In the genomic region with DNA sequence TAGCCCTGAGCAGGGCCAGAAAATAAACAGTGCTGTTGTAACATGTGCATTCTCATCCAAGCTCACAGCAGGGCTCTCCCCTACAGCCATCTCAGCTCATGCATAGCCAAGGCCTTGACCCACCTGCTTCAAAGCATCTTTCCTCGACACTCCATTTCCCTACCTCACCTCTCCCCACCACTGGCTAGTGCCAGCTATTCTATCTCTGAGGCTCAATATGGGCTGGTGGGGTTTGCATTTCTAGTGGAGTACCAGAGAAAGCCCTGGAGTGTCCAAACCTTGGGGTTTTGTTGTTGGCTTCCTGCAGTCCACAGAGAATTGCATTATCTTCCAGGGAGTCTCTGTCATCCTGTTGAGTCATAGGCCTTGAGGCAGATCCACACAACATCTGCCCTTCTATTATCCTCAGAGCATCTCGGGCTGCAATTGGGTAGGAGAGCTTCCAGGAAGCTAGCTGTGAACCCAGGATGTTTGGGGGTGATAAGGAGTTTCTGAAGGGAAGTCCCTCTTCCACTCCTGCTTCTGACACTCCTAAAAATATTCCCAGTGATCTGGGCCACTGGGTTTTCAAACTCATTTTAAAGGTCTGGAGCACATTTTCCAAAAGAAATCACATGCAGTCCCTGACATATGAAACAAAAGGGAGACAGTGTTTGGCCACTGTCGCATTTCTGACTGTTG, we compare ENCODE assay signal across 1 cellular context.
A peak's percentile ranks its signal among the peaks of the same experiment; 100 is the strongest.
TF ChIP-seq lines count a peak whose summit lies in the region.

No MANE protein-coding gene starts in this region.

TF ChIP-seq in K562, 482 proteins besides CTCF, POLR2A, EP300 and RAD21 (continued from another document and continues in another):
- TF ChIP-seq, protein P1, sequence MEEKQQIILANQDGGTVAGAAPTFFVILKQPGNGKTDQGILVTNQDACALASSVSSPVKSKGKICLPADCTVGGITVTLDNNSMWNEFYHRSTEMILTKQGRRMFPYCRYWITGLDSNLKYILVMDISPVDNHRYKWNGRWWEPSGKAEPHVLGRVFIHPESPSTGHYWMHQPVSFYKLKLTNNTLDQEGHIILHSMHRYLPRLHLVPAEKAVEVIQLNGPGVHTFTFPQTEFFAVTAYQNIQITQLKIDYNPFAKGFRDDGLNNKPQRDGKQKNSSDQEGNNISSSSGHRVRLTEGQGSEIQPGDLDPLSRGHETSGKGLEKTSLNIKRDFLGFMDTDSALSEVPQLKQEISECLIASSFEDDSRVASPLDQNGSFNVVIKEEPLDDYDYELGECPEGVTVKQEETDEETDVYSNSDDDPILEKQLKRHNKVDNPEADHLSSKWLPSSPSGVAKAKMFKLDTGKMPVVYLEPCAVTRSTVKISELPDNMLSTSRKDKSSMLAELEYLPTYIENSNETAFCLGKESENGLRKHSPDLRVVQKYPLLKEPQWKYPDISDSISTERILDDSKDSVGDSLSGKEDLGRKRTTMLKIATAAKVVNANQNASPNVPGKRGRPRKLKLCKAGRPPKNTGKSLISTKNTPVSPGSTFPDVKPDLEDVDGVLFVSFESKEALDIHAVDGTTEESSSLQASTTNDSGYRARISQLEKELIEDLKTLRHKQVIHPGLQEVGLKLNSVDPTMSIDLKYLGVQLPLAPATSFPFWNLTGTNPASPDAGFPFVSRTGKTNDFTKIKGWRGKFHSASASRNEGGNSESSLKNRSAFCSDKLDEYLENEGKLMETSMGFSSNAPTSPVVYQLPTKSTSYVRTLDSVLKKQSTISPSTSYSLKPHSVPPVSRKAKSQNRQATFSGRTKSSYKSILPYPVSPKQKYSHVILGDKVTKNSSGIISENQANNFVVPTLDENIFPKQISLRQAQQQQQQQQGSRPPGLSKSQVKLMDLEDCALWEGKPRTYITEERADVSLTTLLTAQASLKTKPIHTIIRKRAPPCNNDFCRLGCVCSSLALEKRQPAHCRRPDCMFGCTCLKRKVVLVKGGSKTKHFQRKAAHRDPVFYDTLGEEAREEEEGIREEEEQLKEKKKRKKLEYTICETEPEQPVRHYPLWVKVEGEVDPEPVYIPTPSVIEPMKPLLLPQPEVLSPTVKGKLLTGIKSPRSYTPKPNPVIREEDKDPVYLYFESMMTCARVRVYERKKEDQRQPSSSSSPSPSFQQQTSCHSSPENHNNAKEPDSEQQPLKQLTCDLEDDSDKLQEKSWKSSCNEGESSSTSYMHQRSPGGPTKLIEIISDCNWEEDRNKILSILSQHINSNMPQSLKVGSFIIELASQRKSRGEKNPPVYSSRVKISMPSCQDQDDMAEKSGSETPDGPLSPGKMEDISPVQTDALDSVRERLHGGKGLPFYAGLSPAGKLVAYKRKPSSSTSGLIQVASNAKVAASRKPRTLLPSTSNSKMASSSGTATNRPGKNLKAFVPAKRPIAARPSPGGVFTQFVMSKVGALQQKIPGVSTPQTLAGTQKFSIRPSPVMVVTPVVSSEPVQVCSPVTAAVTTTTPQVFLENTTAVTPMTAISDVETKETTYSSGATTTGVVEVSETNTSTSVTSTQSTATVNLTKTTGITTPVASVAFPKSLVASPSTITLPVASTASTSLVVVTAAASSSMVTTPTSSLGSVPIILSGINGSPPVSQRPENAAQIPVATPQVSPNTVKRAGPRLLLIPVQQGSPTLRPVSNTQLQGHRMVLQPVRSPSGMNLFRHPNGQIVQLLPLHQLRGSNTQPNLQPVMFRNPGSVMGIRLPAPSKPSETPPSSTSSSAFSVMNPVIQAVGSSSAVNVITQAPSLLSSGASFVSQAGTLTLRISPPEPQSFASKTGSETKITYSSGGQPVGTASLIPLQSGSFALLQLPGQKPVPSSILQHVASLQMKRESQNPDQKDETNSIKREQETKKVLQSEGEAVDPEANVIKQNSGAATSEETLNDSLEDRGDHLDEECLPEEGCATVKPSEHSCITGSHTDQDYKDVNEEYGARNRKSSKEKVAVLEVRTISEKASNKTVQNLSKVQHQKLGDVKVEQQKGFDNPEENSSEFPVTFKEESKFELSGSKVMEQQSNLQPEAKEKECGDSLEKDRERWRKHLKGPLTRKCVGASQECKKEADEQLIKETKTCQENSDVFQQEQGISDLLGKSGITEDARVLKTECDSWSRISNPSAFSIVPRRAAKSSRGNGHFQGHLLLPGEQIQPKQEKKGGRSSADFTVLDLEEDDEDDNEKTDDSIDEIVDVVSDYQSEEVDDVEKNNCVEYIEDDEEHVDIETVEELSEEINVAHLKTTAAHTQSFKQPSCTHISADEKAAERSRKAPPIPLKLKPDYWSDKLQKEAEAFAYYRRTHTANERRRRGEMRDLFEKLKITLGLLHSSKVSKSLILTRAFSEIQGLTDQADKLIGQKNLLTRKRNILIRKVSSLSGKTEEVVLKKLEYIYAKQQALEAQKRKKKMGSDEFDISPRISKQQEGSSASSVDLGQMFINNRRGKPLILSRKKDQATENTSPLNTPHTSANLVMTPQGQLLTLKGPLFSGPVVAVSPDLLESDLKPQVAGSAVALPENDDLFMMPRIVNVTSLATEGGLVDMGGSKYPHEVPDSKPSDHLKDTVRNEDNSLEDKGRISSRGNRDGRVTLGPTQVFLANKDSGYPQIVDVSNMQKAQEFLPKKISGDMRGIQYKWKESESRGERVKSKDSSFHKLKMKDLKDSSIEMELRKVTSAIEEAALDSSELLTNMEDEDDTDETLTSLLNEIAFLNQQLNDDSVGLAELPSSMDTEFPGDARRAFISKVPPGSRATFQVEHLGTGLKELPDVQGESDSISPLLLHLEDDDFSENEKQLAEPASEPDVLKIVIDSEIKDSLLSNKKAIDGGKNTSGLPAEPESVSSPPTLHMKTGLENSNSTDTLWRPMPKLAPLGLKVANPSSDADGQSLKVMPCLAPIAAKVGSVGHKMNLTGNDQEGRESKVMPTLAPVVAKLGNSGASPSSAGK (IDR thresholded peaks at IDR 0.05), result peak; percentile 52
- TF ChIP-seq PTRF (tag; IDR thresholded peaks at IDR 0.05) (no peak), ZSCAN29 (IDR thresholded peaks at IDR 0.05) (no peak), POLR2G (IDR thresholded peaks at IDR 0.05; ENCODE audit: low read depth, low read length) (no peak), NFIC (IDR thresholded peaks at IDR 0.05) (no peak), ZNF175 (CRISPR knock-in tag; IDR thresholded peaks at IDR 0.05; ENCODE audit: low read depth) (no peak), ZNF12 (CRISPR knock-in tag; IDR thresholded peaks at IDR 0.05) (no peak), ZKSCAN8 (CRISPR knock-in tag; IDR thresholded peaks at IDR 0.05) (no peak; the same call in 1 of the 2 replicates), E2F8 (IDR thresholded peaks at IDR 0.05; ENCODE audit: low read depth, partially characterized antibody) (no peak), TSHZ1 (CRISPR knock-in tag; IDR thresholded peaks at IDR 0.05) (no peak), CBX3 (IDR thresholded peaks at IDR 0.05; ENCODE audit: borderline replicate concordance in 1 of 2, low read length in 2 of 2) (no peak), HMG20B (CRISPR knock-in tag; IDR thresholded peaks at IDR 0.05) (no peak), MECOM (CRISPR knock-in tag; IDR thresholded peaks at IDR 0.05) (peak; percentile 88), ZNF766 (CRISPR knock-in tag; conservative IDR thresholded peaks at IDR 0.05) (0 out of 2 replicates have a peak, but pooled peaks have one; percentile 31), CREB1 (IDR thresholded peaks at IDR 0.05) (no peak), CREB1 (CRISPR knock-in tag; IDR thresholded peaks at IDR 0.05) (no peak), ZNF146 (CRISPR knock-in tag; IDR thresholded peaks at IDR 0.05; ENCODE audit: unreplicated experiment) (no peak), KLF16 (IDR thresholded peaks at IDR 0.05) (no peak), E2F6 (IDR thresholded peaks at IDR 0.05; ENCODE audit: borderline replicate concordance in 1 of 2, extremely low read depth in 1 of 2, insufficient read depth in 1 of 2, insufficient read length in 1 of 2, low read depth in 1 of 2, low read length in 1 of 2, poor library complexity in 1 of 2, severe bottlenecking in 1 of 2) (no peak), ZNF324 (CRISPR knock-in tag; IDR thresholded peaks at IDR 0.05) (no peak), ZNF253 (CRISPR knock-in tag; conservative IDR thresholded peaks at IDR 0.05) (no peak)
- TF ChIP-seq, protein P2, sequence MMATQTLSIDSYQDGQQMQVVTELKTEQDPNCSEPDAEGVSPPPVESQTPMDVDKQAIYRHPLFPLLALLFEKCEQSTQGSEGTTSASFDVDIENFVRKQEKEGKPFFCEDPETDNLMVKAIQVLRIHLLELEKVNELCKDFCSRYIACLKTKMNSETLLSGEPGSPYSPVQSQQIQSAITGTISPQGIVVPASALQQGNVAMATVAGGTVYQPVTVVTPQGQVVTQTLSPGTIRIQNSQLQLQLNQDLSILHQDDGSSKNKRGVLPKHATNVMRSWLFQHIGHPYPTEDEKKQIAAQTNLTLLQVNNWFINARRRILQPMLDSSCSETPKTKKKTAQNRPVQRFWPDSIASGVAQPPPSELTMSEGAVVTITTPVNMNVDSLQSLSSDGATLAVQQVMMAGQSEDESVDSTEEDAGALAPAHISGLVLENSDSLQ (IDR thresholded peaks at IDR 0.05), result no peak
- TF ChIP-seq, protein P3, sequence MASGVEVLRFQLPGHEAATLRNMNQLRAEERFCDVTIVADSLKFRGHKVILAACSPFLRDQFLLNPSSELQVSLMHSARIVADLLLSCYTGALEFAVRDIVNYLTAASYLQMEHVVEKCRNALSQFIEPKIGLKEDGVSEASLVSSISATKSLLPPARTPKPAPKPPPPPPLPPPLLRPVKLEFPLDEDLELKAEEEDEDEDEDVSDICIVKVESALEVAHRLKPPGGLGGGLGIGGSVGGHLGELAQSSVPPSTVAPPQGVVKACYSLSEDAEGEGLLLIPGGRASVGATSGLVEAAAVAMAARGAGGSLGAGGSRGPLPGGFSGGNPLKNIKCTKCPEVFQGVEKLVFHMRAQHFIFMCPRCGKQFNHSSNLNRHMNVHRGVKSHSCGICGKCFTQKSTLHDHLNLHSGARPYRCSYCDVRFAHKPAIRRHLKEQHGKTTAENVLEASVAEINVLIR (CRISPR knock-in tag; IDR thresholded peaks at IDR 0.05), result 0 out of 2 replicates have a peak, but pooled peaks have one; percentile 9
